ENCODE assay signal across 8 cellular contexts in the genomic region with DNA sequence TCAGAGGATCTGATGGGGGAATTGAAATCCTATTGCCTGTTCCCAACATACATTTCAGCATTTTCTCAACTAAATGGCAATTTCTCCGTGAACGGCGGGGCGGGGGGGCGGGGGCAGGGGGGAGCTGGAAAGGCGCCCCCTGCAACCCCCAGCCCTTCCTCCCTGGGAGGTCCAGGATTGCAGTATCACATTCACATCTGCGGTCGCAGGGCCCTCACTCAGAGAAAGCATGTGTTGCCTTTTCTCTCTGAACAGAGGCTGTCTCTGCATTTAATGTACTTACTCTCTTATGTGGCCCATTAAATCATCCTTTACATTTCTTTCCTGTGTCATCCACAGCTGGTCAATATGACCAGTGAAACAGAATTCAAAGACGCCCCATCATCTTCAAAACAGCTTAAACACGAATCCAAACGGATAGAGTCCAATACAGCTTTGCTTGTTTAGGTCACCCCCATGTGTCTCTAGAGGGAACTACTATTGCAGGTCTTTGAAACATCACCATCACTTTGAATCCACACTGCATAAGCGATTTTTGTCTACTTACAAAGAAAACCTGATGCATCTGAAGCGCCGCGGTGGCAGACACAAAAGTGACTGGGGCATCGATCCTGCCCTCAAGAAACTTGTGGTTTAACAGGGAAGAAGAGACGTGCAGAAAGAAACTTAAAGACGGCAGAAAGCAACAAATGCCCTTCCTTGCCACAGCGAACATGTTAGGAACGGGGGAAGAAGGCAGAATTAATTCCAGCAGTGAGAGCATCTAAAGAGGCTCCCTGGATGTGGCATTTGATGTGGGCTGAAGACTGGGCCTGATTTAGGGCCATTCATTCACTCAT. TPM values are rescaled to one million over a fixed set of nuclear protein-coding genes. Genes with fewer than 3 reads are reported as not detected.
DNase-seq lines count a peak whose midpoint lies in the region; ATAC-seq, FAIRE-seq and TF ChIP-seq lines count a peak whose summit lies in the region.

No MANE protein-coding gene starts in this region.

- no peak overlapping the region for H3K4me3 Mint-ChIP-seq in activated CD4-positive, alpha-beta T cell treated with anti-CD3 and anti-CD28 coated beads for 36 hours
- no peak overlapping the region for H3K4me3 Mint-ChIP-seq in stimulated activated naive B cell treated with anti-CD40 and anti-IgM and Interleukin-4, amounts not matched to agents 10 μg/mL and 1 μg/mL and 100 μg/mL, for 72 hours

- H3K27me3 Mint-ChIP-seq in activated CD4-positive, alpha-beta T cell treated with anti-CD3 and anti-CD28 coated beads for 36 hours, result peaks cover 13% of the 10 kb centered on the region
- no peaks in the 10 kb centered on the region for H3K27me3 Mint-ChIP-seq in stimulated activated naive B cell treated with anti-CD40 and anti-IgM and Interleukin-4, amounts not matched to agents 10 μg/mL and 1 μg/mL and 100 μg/mL, for 72 hours

- no peak for DNase-seq in activated CD4-positive, alpha-beta T cell treated with anti-CD3 and anti-CD28 coated beads for 36 hours
- DNase-seq in activated CD4-positive, alpha-beta T cell treated with anti-CD3 and anti-CD28 coated beads, Interleukin-2, amount 50 U/mL, for 48 hours, result no peak
- DNase-seq in H54 (ENCODE audit: insufficient read length, low spot score), result peak; percentile 49
- peak; percentile 71 for DNase-seq in NCI-H1694 treated with DMSO at 0.1 percent for 48 hours (lab: John Stamatoyannopoulos, UW)
- DNase-seq in astrocyte of the spinal cord (ENCODE audit: low read depth, low spot score), result peak; percentile 63
- DNase-seq in iPS-NIHi11 (ENCODE audit: low spot score), result peak; percentile 59
- peak; percentile 36 for DNase-seq in stimulated activated naive B cell treated with anti-CD40 and anti-IgM and Interleukin-4, amounts not matched to agents 10 μg/mL and 1 μg/mL and 100 μg/mL, for 72 hours
- no peak for DNase-seq in NCI-H187 (lab: John Stamatoyannopoulos, UW)

- H3K9me3 Mint-ChIP-seq in activated CD4-positive, alpha-beta T cell treated with anti-CD3 and anti-CD28 coated beads for 36 hours (ENCODE audit: low read depth), result peaks cover 8% of the 10 kb centered on the region
- peaks cover 6 to 8% of the 10 kb centered on the region in 2 donors for H3K9me3 Mint-ChIP-seq in stimulated activated naive B cell treated with anti-CD40 and anti-IgM and Interleukin-4, amounts not matched to agents 10 μg/mL and 1 μg/mL and 100 μg/mL, for 72 hours

- H3K4me1 Mint-ChIP-seq in activated CD4-positive, alpha-beta T cell treated with anti-CD3 and anti-CD28 coated beads for 36 hours, result peaks cover 5% of the 10 kb centered on the region
- peaks cover 16 to 30% of the 10 kb centered on the region in 2 donors for H3K4me1 Mint-ChIP-seq in stimulated activated naive B cell treated with anti-CD40 and anti-IgM and Interleukin-4, amounts not matched to agents 10 μg/mL and 1 μg/mL and 100 μg/mL, for 72 hours

- peak; percentile 81 for TF ChIP-seq CTCF in astrocyte of the spinal cord (IDR thresholded peaks at IDR 0.05; ENCODE audit: low read depth, low read length)

- no peak overlapping the region for H3K27ac Mint-ChIP-seq in activated CD4-positive, alpha-beta T cell treated with anti-CD3 and anti-CD28 coated beads for 36 hours
- peak overlapping the region; percentile 56 for H3K27ac Mint-ChIP-seq in stimulated activated naive B cell treated with anti-CD40 and anti-IgM and Interleukin-4, amounts not matched to agents 10 μg/mL and 1 μg/mL and 100 μg/mL, for 72 hours

- no peak for TF ChIP-seq POLR2A in H54 (IDR thresholded peaks at IDR 0.05; ENCODE audit: low read depth, low read length)

- POLR2A ChIA-PET in activated CD4-positive, alpha-beta T cell treated with anti-CD3 and anti-CD28 coated beads for 36 hours (lab: Charles Lee), result no interaction called here

- no peaks in the 10 kb centered on the region for H3K36me3 Mint-ChIP-seq in activated CD4-positive, alpha-beta T cell treated with anti-CD3 and anti-CD28 coated beads for 36 hours (ENCODE audit: low read depth)
- peaks cover 2 to 7% of the 10 kb centered on the region in 2 donors for H3K36me3 Mint-ChIP-seq in stimulated activated naive B cell treated with anti-CD40 and anti-IgM and Interleukin-4, amounts not matched to agents 10 μg/mL and 1 μg/mL and 100 μg/mL, for 72 hours

- intact Hi-C loops in activated CD4-positive, alpha-beta T cell treated with anti-CD3 and anti-CD28 coated beads for 36 hours (cut with DNase I, micrococcal nuclease), result loop anchor here (1.0 kb wide), 2 partner anchors 209 to 210 kb away; no protein-coding TSS in a partner anchor

- peak; percentile 84 for FAIRE-seq in H54 (lab: Jason Lieb, UNC)

- CTCF ChIA-PET in activated CD4-positive, alpha-beta T cell treated with anti-CD3 and anti-CD28 coated beads for 36 hours (lab: Charles Lee), result interaction anchor here (0.6 to 1.9 kb wide), 5 partner anchors 56 to 220 kb away, joined by 3 to 19 read pairs (median 3); no protein-coding TSS in a partner anchor

- peak; percentile 83 for ATAC-seq in activated CD4-positive, alpha-beta T cell treated with anti-CD3 and anti-CD28 coated beads for 36 hours
- peak; percentile 91 to 96 for ATAC-seq in stimulated activated naive B cell treated with anti-CD40 and anti-IgM and Interleukin-4, amounts not matched to agents 10 μg/mL and 1 μg/mL and 100 μg/mL, for 72 hours (replicated peaks)

- no peak overlapping the region for H3K4me3 ChIP-seq in astrocyte of the spinal cord (ENCODE audit: low read depth, low read length)

- in situ Hi-C loops in astrocyte of the spinal cord (cut with HindIII; ENCODE audit: low sequenced_read_pairs), result no loop called here

RNA-seq across cellular contexts. Expression of gene ECHDC3, which starts 17.0 kb away (rescaled TPM):
- 1 to 10 TPM; 3.5 to 3.8 TPM for total RNA-seq in activated CD4-positive, alpha-beta T cell treated with anti-CD3 and anti-CD28 coated beads for 36 hours

Comparison
In these comparisons a context has a peak if more than half of its experiments do, and no peak if none do; other contexts are left out.
1. DNase-seq: peak in H54 (single experiment), NCI-H1694 treated with DMSO at 0.1 percent for 48 hours (single experiment), astrocyte of the spinal cord (single experiment), iPS-NIHi11 (single experiment) and stimulated activated naive B cell treated with anti-CD40 and anti-IgM and Interleukin-4, amounts not matched to agents 10 μg/mL and 1 μg/mL and 100 μg/mL, for 72 hours (single experiment); none in activated CD4-positive, alpha-beta T cell treated with anti-CD3 and anti-CD28 coated beads for 36 hours (single experiment), activated CD4-positive, alpha-beta T cell treated with anti-CD3 and anti-CD28 coated beads, Interleukin-2, amount 50 U/mL, for 48 hours (0 of 2) and NCI-H187 (0 of 2).